5 cellular contexts compared by ENCODE assay signal in genomic region chr6:81128671-81129070, GRCh38.
"Had no signal": no experiment of that assay in that cellular context is flagged by ENCODE, and none has a peak within 500 bp of the region (broad histone marks: within the 10 kb centered on the region; RNA-seq: fewer than 3 reads in every experiment).

No MANE protein-coding gene starts in this region.

- H3K27ac Mint-ChIP-seq: GM23338, H9 had no signal

- DNase-seq: H9, HCEC 1CT, IMR-90, KBM-7 had no signal

- H3K4me3 Mint-ChIP-seq: GM23338, H9 had no signal

- H3K4me1 Mint-ChIP-seq: GM23338, H9 had no signal

- H3K9me3 Mint-ChIP-seq: GM23338, H9 had no signal

- ATAC-seq: GM23338 had no signal

- H3K4me2 ChIP-seq: GM23338 had no signal

- H3K4me3 ChIP-seq: GM23338 had no signal

- H2AFZ ChIP-seq: GM23338 had no signal
